11 cellular contexts compared by ENCODE assay signal in the genomic region with DNA sequence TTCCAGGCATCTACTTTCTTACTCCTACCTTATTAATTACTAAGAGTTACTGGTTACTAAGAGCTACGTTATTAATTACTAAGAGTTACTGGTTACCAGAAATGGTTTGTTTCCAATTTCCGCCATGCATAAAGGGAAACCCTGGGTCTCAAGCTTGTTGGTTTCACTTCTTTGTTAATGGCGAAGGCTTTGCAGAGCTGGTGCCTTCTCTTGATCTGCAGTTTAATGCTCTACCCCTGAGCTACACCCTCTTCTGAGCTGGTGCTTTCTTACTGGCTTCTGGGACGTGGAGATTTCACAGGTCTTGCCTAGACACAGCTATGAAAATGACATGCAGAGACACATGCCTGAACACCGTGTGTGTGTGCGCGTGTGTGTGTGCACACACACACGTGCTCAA. TPM values are rescaled to one million over a fixed set of nuclear protein-coding genes. Genes with fewer than 3 reads are reported as not detected.
DNase-seq lines count a peak whose midpoint lies in the region; ATAC-seq, FAIRE-seq and TF ChIP-seq lines count a peak whose summit lies in the region.
"Had no signal": no experiment of that assay in that cellular context is flagged by ENCODE, and none has a peak within 500 bp of the region (broad histone marks: within the 10 kb centered on the region; RNA-seq: fewer than 3 reads in every experiment).

No MANE protein-coding gene starts in this region.

- TF ChIP-seq POLR2A in HepG2 (IDR thresholded peaks at IDR 0.05; ENCODE audit: insufficient read depth in 1 of 2, low read depth in 2 of 2, low read length in 2 of 2) (no peak), right lobe of liver (IDR thresholded peaks at IDR 0.05) (no peak), esophagus squamous epithelium (IDR thresholded peaks at IDR 0.05) (no peak)

- H3K27me3 ChIP-seq in HepG2 (ENCODE audit: control insufficient read depth in 1 of 2, insufficient read depth in 2 of 2, low read length in 2 of 2): peaks cover 0 to 5% of the 10 kb centered on the region in 2 experiments; a peak in 1 of 5 replicates
- H3K27me3 ChIP-seq in right lobe of liver: no peaks in the 10 kb centered on the region
- no peaks in the 10 kb centered on the region; the same call in 1 of the 2 replicates for H3K27me3 ChIP-seq in OCI-LY1 (ENCODE audit: insufficient read depth, low read length)
- no peaks in the 10 kb centered on the region for H3K27me3 ChIP-seq in esophagus squamous epithelium

- H2AFZ ChIP-seq in HepG2 (ENCODE audit: low read length) (no peak overlapping the region), OCI-LY1 (ENCODE audit: low read length) (peak overlapping the region; percentile 32; the same call in 1 of the 2 replicates)

- no peak overlapping the region for H3K27ac Mint-ChIP-seq in glutamatergic neuron (ENCODE audit: unreplicated experiment)
- H3K27ac Mint-ChIP-seq: memory B cell had no signal

- no peak overlapping the region for H3K4me3 Mint-ChIP-seq in glutamatergic neuron (ENCODE audit: unreplicated experiment)
- H3K4me3 Mint-ChIP-seq: memory B cell had no signal

- no TSS peak for BruUV-seq in HepG2 (replicated peaks; lab: Mats Ljungman, UMichigan)

- POLR2A ChIA-PET in HepG2 (lab: Yijun Ruan, JAX): no interaction called here

- no peaks in the 10 kb centered on the region for H3K9me2 ChIP-seq in OCI-LY1 (ENCODE audit: low read depth, low read length)

- H3K9ac ChIP-seq in HepG2 (ENCODE audit: insufficient read depth, low read depth, low read length): no peak overlapping the region
- H3K9ac ChIP-seq in OCI-LY1 (ENCODE audit: low read length): no peak overlapping the region

- no peak for TF ChIP-seq CTCF in HepG2 (CRISPR knock-in tag; IDR thresholded peaks at IDR 0.05)
- TF ChIP-seq CTCF in right lobe of liver (IDR thresholded peaks at IDR 0.05): no peak
- no peak for TF ChIP-seq CTCF in OCI-LY1 (IDR thresholded peaks at IDR 0.05; ENCODE audit: low read length)
- TF ChIP-seq CTCF in esophagus squamous epithelium (IDR thresholded peaks at IDR 0.05): no peak
- TF ChIP-seq CTCF in glutamatergic neuron (IDR thresholded peaks at IDR 0.05; ENCODE audit: partially characterized antibody, unreplicated experiment): no peak

- ATAC-seq in HepG2 (no peak), right lobe of liver (no peak), HG02763 (IDR thresholded peaks at IDR 0.05; ENCODE audit: unreplicated experiment) (no peak)

- H3F3A ChIP-seq in OCI-LY1 (ENCODE audit: insufficient read depth, low read length): no peaks in the 10 kb centered on the region

- WGBS in HepG2 (ENCODE audit: low lambda C conversion rate): 47% methylated on average over 7 of the region's 8 CpGs
- 65% methylated on average over 8 of the region's 8 CpGs for WGBS in right lobe of liver (ENCODE audit: insufficient coverage, low coverage, low lambda C conversion rate, missing lambda C conversion rate)
- WGBS in esophagus squamous epithelium, 2 donors: 26 to 41% methylated on average over 6 to 8 of the region's 8 CpGs

- H3K79me2 ChIP-seq in HepG2 (ENCODE audit: insufficient read depth, low read length): no peaks in the 10 kb centered on the region
- no peaks in the 10 kb centered on the region for H3K79me2 ChIP-seq in OCI-LY1 (ENCODE audit: insufficient read depth, low read length)

- intact Hi-C loops in HepG2 (cut with micrococcal nuclease; ENCODE audit: unreplicated experiment): no loop called here
- intact Hi-C loops in right lobe of liver (cut with DNase I): no loop called here
- intact Hi-C loops in esophagus squamous epithelium (cut with DNase I): no loop called here
- intact Hi-C loops in head of caudate nucleus (cut with DNase I): no loop called here

- H4K20me1 ChIP-seq in HepG2 (ENCODE audit: insufficient read depth, low read length): no peaks in the 10 kb centered on the region
- no peaks in the 10 kb centered on the region for H4K20me1 ChIP-seq in OCI-LY1 (ENCODE audit: insufficient read depth, low read length)

- no peak overlapping the region for H3K4me3 ChIP-seq in HepG2 (replicated peaks in 1 of 3; ENCODE audit: insufficient read depth in 1 of 3, low read depth in 2 of 3, low read length in 3 of 3)
- no peak overlapping the region for H3K4me3 ChIP-seq in right lobe of liver
- H3K4me3 ChIP-seq in OCI-LY1 (ENCODE audit: low read depth, low read length, poor library complexity, severe bottlenecking): no peak overlapping the region
- peak overlapping the region in 2 of 4 donors; percentile 1 to 19 for H3K4me3 ChIP-seq in esophagus squamous epithelium

- H3K9me3 Mint-ChIP-seq in glutamatergic neuron (ENCODE audit: unreplicated experiment): no peaks in the 10 kb centered on the region
- H3K9me3 Mint-ChIP-seq: memory B cell had no signal

- CTCF ChIA-PET in HepG2 (lab: Yijun Ruan, JAX; ENCODE audit: low intra/inter-chr PET ratio, low total read pairs): no interaction called here

- H3K36me3 ChIP-seq in HepG2 (replicated peaks in 1 of 2; ENCODE audit: control insufficient read depth in 1 of 2, insufficient read depth in 2 of 2, low read length in 2 of 2) (no peaks in the 10 kb centered on the region), right lobe of liver (no peaks in the 10 kb centered on the region), OCI-LY1 (ENCODE audit: insufficient read depth, low read length) (no peaks in the 10 kb centered on the region; the same call in 1 of the 2 replicates), esophagus squamous epithelium (no peaks in the 10 kb centered on the region)

- in situ Hi-C loops in HepG2 (cut with HindIII; ENCODE audit: extremely low pct_ligation_motif_present, low pct_unique_long_range_greater_than_20kb): no loop called here

- FAIRE-seq in HepG2 (lab: Jason Lieb, UNC): no peak

- TF ChIP-seq EP300 in HepG2 (IDR thresholded peaks at IDR 0.05; ENCODE audit: low read depth in 2 of 2, low read length in 2 of 2) (no peak), HepG2 (CRISPR knock-in tag; IDR thresholded peaks at IDR 0.05; ENCODE audit: borderline replicate concordance) (no peak)

- H3K4me1 Mint-ChIP-seq in glutamatergic neuron (ENCODE audit: low read depth, unreplicated experiment): no peaks in the 10 kb centered on the region

- H3K27ac ChIP-seq in HepG2 (ENCODE audit: extremely low read length, insufficient read depth, low read length) (no peak overlapping the region), right lobe of liver (no peak overlapping the region), OCI-LY1 (ENCODE audit: low read depth, low read length, poor library complexity, severe bottlenecking) (no peak overlapping the region), esophagus squamous epithelium (peak overlapping the region; percentile 24 to 80 (median 76))

- peaks cover 7% of the 10 kb centered on the region for H3K36me3 Mint-ChIP-seq in glutamatergic neuron (ENCODE audit: unreplicated experiment)
- H3K36me3 Mint-ChIP-seq: memory B cell had no signal

- H3K9me3 ChIP-seq in HepG2 (ENCODE audit: low read length) (no peaks in the 10 kb centered on the region), right lobe of liver (no peaks in the 10 kb centered on the region), OCI-LY1 (ENCODE audit: low read length) (peaks cover 2% of the 10 kb centered on the region; the same call in 1 of the 2 replicates), esophagus squamous epithelium (no peaks in the 10 kb centered on the region)

- H3K4me2 ChIP-seq in HepG2 (ENCODE audit: low read depth, low read length) (no peak overlapping the region), OCI-LY1 (ENCODE audit: low read length) (no peak overlapping the region)

- TF ChIP-seq RAD21 in HepG2 (CRISPR knock-in tag; IDR thresholded peaks at IDR 0.05): no peak

- DNase-seq in HepG2 (ENCODE audit: low spot score) (no peak), right lobe of liver (no peak), esophagus squamous epithelium (lab: John Stamatoyannopoulos, UW) (no peak), NCI-H82 treated with DMSO at 0.1 percent for 48 hours (lab: John Stamatoyannopoulos, UW; ENCODE audit: unreplicated experiment) (no peak), glutamatergic neuron (no peak), head of caudate nucleus (no peak)

- H3K4me1 ChIP-seq in HepG2 (ENCODE audit: insufficient read depth, low read length) (peaks cover 7% of the 10 kb centered on the region), right lobe of liver (no peaks in the 10 kb centered on the region), OCI-LY1 (ENCODE audit: insufficient read depth, low read length, severe bottlenecking) (peaks cover 22% of the 10 kb centered on the region), esophagus squamous epithelium (peaks cover 12 to 70% (median 16%) of the 10 kb centered on the region in 3 donors)

- peaks cover 7% of the 10 kb centered on the region for H3K27me3 Mint-ChIP-seq in glutamatergic neuron (ENCODE audit: unreplicated experiment)

RNA-seq across cellular contexts. Expression of gene CPA4, which starts 0.6 kb away (rescaled TPM):
- total RNA-seq in HepG2 (2016; rRNA removed; fragmentation: Illumina TruSeq; extraction: Trizol) (0.17 and 0.22 TPM in 2 replicates), right lobe of liver (not detected), esophagus squamous epithelium (10 to 100 TPM in 2 of 4 donors, 1 to 10 TPM in 2; 5.3 to 12.3 (median 9.6) TPM), glutamatergic neuron (ENCODE audit: unreplicated experiment) (not detected)
- not detected in 2 replicates for total RNA-seq in HepG2 (2016; cell fraction: cytosol; rRNA removed; fragmentation: Illumina TruSeq; extraction: Trizol; ENCODE audit: low read depth)
- total RNA-seq in HepG2 (2016; cell fraction: insoluble cytoplasmic fraction; rRNA removed; fragmentation: Illumina TruSeq; extraction: Trizol): 0.24 TPM in 2 replicates
- total RNA-seq in HepG2 (2016; cell fraction: membrane; rRNA removed; fragmentation: Illumina TruSeq; extraction: Trizol): 0.06 TPM in 1 of 2 replicates, not detected in the other
- 0.88 and 1.2 TPM in 2 replicates for total RNA-seq in HepG2 (2016; cell fraction: nucleus; rRNA removed; fragmentation: Illumina TruSeq; extraction: Trizol)
- 0.20 and 0.39 TPM in 2 replicates for polyA plus RNA-seq in HepG2 (2011; rRNA removed)
- polyA plus RNA-seq in HepG2 (2011; cell fraction: cytosol; rRNA removed): 0.11 and 0.32 TPM in 2 replicates
- 0.27 and 0.93 TPM in 2 replicates for polyA plus RNA-seq in HepG2 (2011; cell fraction: nucleus; rRNA removed)
- not detected in 2 replicates for polyA plus RNA-seq in HepG2 (2012)
- not detected in 2 replicates for polyA plus RNA-seq in HepG2 (2016; cell fraction: cytosol; fragmentation: Illumina TruSeq; extraction: Trizol; ENCODE audit: low read depth)
- 0.58 TPM in 1 of 2 replicates, not detected in the other for polyA plus RNA-seq in HepG2 (2016; cell fraction: insoluble cytoplasmic fraction; fragmentation: Illumina TruSeq; extraction: Trizol; ENCODE audit: low read depth)
- polyA plus RNA-seq in HepG2 (2016; cell fraction: membrane; fragmentation: Illumina TruSeq; extraction: Trizol; ENCODE audit: low read depth): not detected in 2 replicates
- 0.86 and 1.1 TPM in 2 replicates for polyA plus RNA-seq in HepG2 (2016; cell fraction: nucleus; fragmentation: Illumina TruSeq; extraction: Trizol; ENCODE audit: insufficient read depth, low read depth)
- 0.12 and 15.7 TPM in 2 replicates for polyA minus RNA-seq in HepG2 (2011; rRNA and poly(A)+ RNA removed; ENCODE audit: low replicate concordance)
- polyA minus RNA-seq in HepG2 (2011; cell fraction: cytosol; rRNA and poly(A)+ RNA removed): 0.49 TPM in 1 of 2 replicates, not detected in the other
- polyA minus RNA-seq in HepG2 (2011; cell fraction: nucleus; rRNA and poly(A)+ RNA removed): 0.50 TPM in 1 of 2 replicates, not detected in the other

RNA-seq across cellular contexts. Expression of gene CPA2, which starts 26.9 kb away (rescaled TPM):
- total RNA-seq in HepG2 (2016; rRNA removed; fragmentation: Illumina TruSeq; extraction: Trizol) (not detected in 2 replicates), right lobe of liver (not detected), esophagus squamous epithelium (not detected), glutamatergic neuron (ENCODE audit: unreplicated experiment) (not detected)
- total RNA-seq in HepG2 (2016; cell fraction: cytosol; rRNA removed; fragmentation: Illumina TruSeq; extraction: Trizol; ENCODE audit: low read depth): not detected in 2 replicates
- total RNA-seq in HepG2 (2016; cell fraction: insoluble cytoplasmic fraction; rRNA removed; fragmentation: Illumina TruSeq; extraction: Trizol): not detected in 2 replicates
- not detected in 2 replicates for total RNA-seq in HepG2 (2016; cell fraction: membrane; rRNA removed; fragmentation: Illumina TruSeq; extraction: Trizol)
- total RNA-seq in HepG2 (2016; cell fraction: nucleus; rRNA removed; fragmentation: Illumina TruSeq; extraction: Trizol): not detected in 2 replicates
- 0.04 TPM in 1 of 2 replicates, not detected in the other for polyA plus RNA-seq in HepG2 (2011; rRNA removed)
- polyA plus RNA-seq in HepG2 (2011; cell fraction: cytosol; rRNA removed): not detected in 2 replicates
- polyA plus RNA-seq in HepG2 (2011; cell fraction: nucleus; rRNA removed): 0.21 and 0.32 TPM in 2 replicates
- polyA plus RNA-seq in HepG2 (2012): not detected in 2 replicates
- polyA plus RNA-seq in HepG2 (2016; cell fraction: cytosol; fragmentation: Illumina TruSeq; extraction: Trizol; ENCODE audit: low read depth): not detected in 2 replicates
- polyA plus RNA-seq in HepG2 (2016; cell fraction: insoluble cytoplasmic fraction; fragmentation: Illumina TruSeq; extraction: Trizol; ENCODE audit: low read depth): not detected in 2 replicates
- polyA plus RNA-seq in HepG2 (2016; cell fraction: membrane; fragmentation: Illumina TruSeq; extraction: Trizol; ENCODE audit: low read depth): not detected in 2 replicates
- polyA plus RNA-seq in HepG2 (2016; cell fraction: nucleus; fragmentation: Illumina TruSeq; extraction: Trizol; ENCODE audit: insufficient read depth, low read depth): not detected in 2 replicates
- polyA minus RNA-seq in HepG2 (2011; rRNA and poly(A)+ RNA removed; ENCODE audit: low replicate concordance): 0.14 TPM in 1 of 2 replicates, not detected in the other
- polyA minus RNA-seq in HepG2 (2011; cell fraction: cytosol; rRNA and poly(A)+ RNA removed): not detected in 2 replicates
- not detected in 2 replicates for polyA minus RNA-seq in HepG2 (2011; cell fraction: nucleus; rRNA and poly(A)+ RNA removed)
- total RNA-seq: A172, pulmonary artery endothelial cell had no signal

RNA-seq across cellular contexts. Expression of gene CPA5, which starts 51.1 kb away (rescaled TPM):
- total RNA-seq in HepG2 (2016; rRNA removed; fragmentation: Illumina TruSeq; extraction: Trizol) (not detected in 2 replicates), right lobe of liver (not detected), esophagus squamous epithelium (not detected), glutamatergic neuron (ENCODE audit: unreplicated experiment) (not detected)
- total RNA-seq in HepG2 (2016; cell fraction: cytosol; rRNA removed; fragmentation: Illumina TruSeq; extraction: Trizol; ENCODE audit: low read depth): not detected in 2 replicates
- total RNA-seq in HepG2 (2016; cell fraction: insoluble cytoplasmic fraction; rRNA removed; fragmentation: Illumina TruSeq; extraction: Trizol): not detected in 2 replicates
- not detected in 2 replicates for total RNA-seq in HepG2 (2016; cell fraction: membrane; rRNA removed; fragmentation: Illumina TruSeq; extraction: Trizol)
- total RNA-seq in HepG2 (2016; cell fraction: nucleus; rRNA removed; fragmentation: Illumina TruSeq; extraction: Trizol): not detected in 2 replicates
- 0.30 and 0.48 TPM in 2 replicates for polyA plus RNA-seq in HepG2 (2011; rRNA removed)
- polyA plus RNA-seq in HepG2 (2011; cell fraction: cytosol; rRNA removed): 0.20 and 0.21 TPM in 2 replicates
- polyA plus RNA-seq in HepG2 (2011; cell fraction: nucleus; rRNA removed): 1.4 and 1.6 TPM in 2 replicates
- 0.59 TPM in 1 of 2 replicates, not detected in the other for polyA plus RNA-seq in HepG2 (2012)
- polyA plus RNA-seq in HepG2 (2016; cell fraction: cytosol; fragmentation: Illumina TruSeq; extraction: Trizol; ENCODE audit: low read depth): 0.19 TPM in 1 of 2 replicates, not detected in the other
- polyA plus RNA-seq in HepG2 (2016; cell fraction: insoluble cytoplasmic fraction; fragmentation: Illumina TruSeq; extraction: Trizol; ENCODE audit: low read depth): not detected in 2 replicates
- 0.30 TPM in 1 of 2 replicates, not detected in the other for polyA plus RNA-seq in HepG2 (2016; cell fraction: membrane; fragmentation: Illumina TruSeq; extraction: Trizol; ENCODE audit: low read depth)
- polyA plus RNA-seq in HepG2 (2016; cell fraction: nucleus; fragmentation: Illumina TruSeq; extraction: Trizol; ENCODE audit: insufficient read depth, low read depth): not detected in 2 replicates
- polyA minus RNA-seq in HepG2 (2011; rRNA and poly(A)+ RNA removed; ENCODE audit: low replicate concordance): 1.0 TPM in 1 of 2 replicates, not detected in the other
- not detected in 2 replicates for polyA minus RNA-seq in HepG2 (2011; cell fraction: cytosol; rRNA and poly(A)+ RNA removed)
- polyA minus RNA-seq in HepG2 (2011; cell fraction: nucleus; rRNA and poly(A)+ RNA removed): not detected in 2 replicates
- total RNA-seq: pulmonary artery endothelial cell had no signal

Comparison
In these comparisons a context has a peak if more than half of its experiments do, and no peak if none do; other contexts are left out.
1. H3K27ac ChIP-seq: peak in esophagus squamous epithelium (4 of 4); none in HepG2 (single experiment), right lobe of liver (0 of 3) and OCI-LY1 (single experiment).